In the genomic region with DNA sequence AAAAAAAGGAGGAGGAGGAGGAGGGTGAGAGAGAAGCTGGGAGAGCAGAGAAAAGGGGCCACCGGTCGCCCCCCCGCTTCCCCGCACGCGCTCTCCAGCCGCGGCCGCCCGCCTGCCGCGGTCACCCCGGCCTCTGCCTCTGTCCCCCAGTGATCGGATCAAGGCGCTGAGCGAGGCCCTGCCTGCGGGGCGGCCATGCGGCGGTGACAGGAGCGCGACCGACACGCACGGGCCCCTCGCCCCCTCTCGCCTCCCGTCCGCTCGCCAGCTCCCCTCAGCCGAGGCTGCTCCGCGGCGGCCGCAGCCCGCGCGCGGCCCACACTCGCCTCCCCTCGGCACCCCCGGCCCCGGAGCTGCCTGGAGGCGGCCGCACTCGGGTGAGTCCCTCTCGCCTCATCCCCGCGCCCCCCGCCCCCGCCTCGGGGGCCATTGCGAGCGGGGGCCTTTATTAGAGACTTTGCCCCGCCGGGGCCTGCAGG, we compare ENCODE assay signal across 8 cellular contexts. TPM values are rescaled to one million over a fixed set of nuclear protein-coding genes. Genes with fewer than 3 reads are reported as not detected.
DNase-seq lines count a peak whose midpoint lies in the region; ATAC-seq and TF ChIP-seq lines count a peak whose summit lies in the region.

A gene (plus strand): TSS at position 27 of the 479 bp plus-strand sequence. CDS start 31,411 bp downstream, outside the sequence.

- no peak for TF ChIP-seq CTCF in GM10266 (IDR thresholded peaks at IDR 0.05; ENCODE audit: control insufficient read depth, insufficient read depth, low read depth, missing control alignments)
- no peak for TF ChIP-seq CTCF in Loucy (conservative IDR thresholded peaks at IDR 0.05; ENCODE audit: low read length)
- TF ChIP-seq CTCF in ascending aorta (IDR thresholded peaks at IDR 0.05), result no peak

- ATAC-seq in GM21825 (IDR thresholded peaks at IDR 0.05; ENCODE audit: unreplicated experiment), result peak; percentile 11

- H3K27me3 ChIP-seq in Loucy (ENCODE audit: insufficient read depth, low read length, poor library complexity, severe bottlenecking) (peaks cover 5% of the 10 kb centered on the region), ascending aorta (no peaks in the 10 kb centered on the region)

- peaks cover 60% of the 10 kb centered on the region for H3K79me2 ChIP-seq in Loucy (ENCODE audit: insufficient read depth, low read length)

- H3K4me2 ChIP-seq in Loucy (ENCODE audit: low read depth, low read length, poor library complexity, severe bottlenecking), result peak within 1 kb of the TSS; percentile 88

- H3K4me3 ChIP-seq in Loucy (ENCODE audit: low read length, poor library complexity, severe bottlenecking) (peak within 1 kb of the TSS; percentile 84), ascending aorta (peak within 1 kb of the TSS; percentile 92 to 95), iPS-11a (ENCODE audit: low read depth, low read length) (peak within 1 kb of the TSS; percentile 83), skin epidermis (peak within 1 kb of the TSS; percentile 75 to 100 (median 99))

- peak within 1 kb of the TSS; percentile 68 for H2AFZ ChIP-seq in Loucy (ENCODE audit: low read length)

- H3F3A ChIP-seq in Loucy (ENCODE audit: low read depth), result no peaks in the 10 kb centered on the region; the same call in 1 of the 2 replicates

- no peaks in the 10 kb centered on the region for H3K9me2 ChIP-seq in Loucy (replicated peaks; ENCODE audit: low read depth, low read length)

- H3K9me3 ChIP-seq in Loucy (ENCODE audit: insufficient read depth, low read depth, low read length), result no peaks in the 10 kb centered on the region
- H3K9me3 ChIP-seq in ascending aorta, result no peaks in the 10 kb centered on the region

- H3K4me1 ChIP-seq in Loucy (ENCODE audit: insufficient read depth, low read length, poor library complexity, severe bottlenecking) (peaks cover 34% of the 10 kb centered on the region), ascending aorta (peaks cover 0 to 29% of the 10 kb centered on the region in 2 donors)

- peak within 1 kb of the TSS; percentile 99 for H3K9ac ChIP-seq in Loucy (ENCODE audit: low read depth, low read length, poor library complexity, severe bottlenecking)

- peaks cover 43% of the 10 kb centered on the region for H4K20me1 ChIP-seq in Loucy (ENCODE audit: insufficient read depth, low read length, poor library complexity, severe bottlenecking)

- intact Hi-C loops in ascending aorta (cut with DNase I), result loop anchor here (2.0 kb wide), 1 partner anchor 71 kb away; no protein-coding TSS in a partner anchor

- H3K27ac ChIP-seq in ascending aorta (peak within 1 kb of the TSS; percentile 85 to 98), skin epidermis (peak within 1 kb of the TSS; percentile 91 to 100 (median 99))

- H3K36me3 ChIP-seq in Loucy (ENCODE audit: insufficient read depth, low read length), result no peaks in the 10 kb centered on the region
- H3K36me3 ChIP-seq in ascending aorta, result no peaks in the 10 kb centered on the region

- DNase-seq in GM10266 (ENCODE audit: extremely low spot score) (peak; percentile 66), ascending aorta (ENCODE audit: low spot score in 2 of 2) (peak in 1 of 2 donors; percentile 77), NCI-H1930 (lab: John Stamatoyannopoulos, UW) (no peak), AML-193 (lab: John Stamatoyannopoulos, UW) (no peak)

RNA-seq across cellular contexts. Expression of the gene that starts here (rescaled TPM):
- 112 TPM for total RNA-seq in ascending aorta
